11 cellular contexts compared by ENCODE assay signal in genomic region chr1:245688536-245689453, GRCh38.
"Had no signal": no experiment of that assay in that cellular context is flagged by ENCODE, and none has a peak within 500 bp of the region (broad histone marks: within the 10 kb centered on the region; RNA-seq: fewer than 3 reads in every experiment).

No MANE protein-coding gene starts in this region.

- H3K4me3 ChIP-seq: mucosa of descending colon, thyroid gland had no signal

- H3K4me3 Mint-ChIP-seq: activated naive CD8-positive, alpha-beta T cell; neural crest cell had no signal

- H3K9me3 Mint-ChIP-seq: neural crest cell had no signal

- ATAC-seq: mucosa of descending colon had no signal

- H3K27ac Mint-ChIP-seq: activated naive CD8-positive, alpha-beta T cell; naive B cell had no signal

- H3K27me3 Mint-ChIP-seq: activated naive CD8-positive, alpha-beta T cell had no signal

- H3K4me1 ChIP-seq: thyroid gland had no signal

- DNase-seq: activated CD4-positive, alpha-beta T cell treated with anti-CD3 and anti-CD28 coated beads, Interleukin-2, amount 50 U/mL, for 4 hours; left lung; mucosa of descending colon; naive B cell; SW 1271; T-helper 2 cell; WERI-Rb-1 had no signal

- H3K27ac ChIP-seq: epithelial cell of prostate, left lung, thyroid gland, WERI-Rb-1 had no signal

- H3K9me3 ChIP-seq: left lung, mucosa of descending colon, thyroid gland had no signal

- H3K27me3 ChIP-seq: thyroid gland had no signal

- H3K36me3 ChIP-seq: left lung, thyroid gland, WERI-Rb-1 had no signal

- H3K36me3 Mint-ChIP-seq: activated naive CD8-positive, alpha-beta T cell had no signal
